ENCODE assay signal across 10 cellular contexts in the genomic region with DNA sequence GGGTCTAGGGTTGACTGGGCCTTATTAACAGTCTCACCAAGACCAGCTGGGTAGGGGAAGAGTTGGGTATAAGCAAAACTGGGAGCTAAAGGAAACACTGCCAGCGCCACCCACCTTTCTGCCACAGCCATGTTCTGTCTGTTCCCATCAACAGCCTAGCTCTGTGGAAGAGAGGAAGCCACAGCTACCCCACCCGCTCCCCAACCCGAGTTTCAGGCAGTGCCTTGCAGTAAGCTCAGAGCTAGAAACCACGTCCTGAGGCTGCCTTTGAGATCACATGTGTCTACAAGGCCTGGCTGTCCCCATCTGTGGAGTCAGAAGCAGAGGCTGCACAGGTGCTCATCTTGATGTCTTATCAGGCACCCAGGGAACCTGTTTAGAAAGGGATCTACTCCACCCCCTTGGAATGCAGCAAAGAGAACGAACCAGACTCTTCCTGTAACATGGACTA. TPM values are rescaled to one million over a fixed set of nuclear protein-coding genes. Genes with fewer than 3 reads are reported as not detected.
DNase-seq lines count a peak whose midpoint lies in the region; ATAC-seq, FAIRE-seq and TF ChIP-seq lines count a peak whose summit lies in the region.
"Had no signal": no experiment of that assay in that cellular context is flagged by ENCODE, and none has a peak within 500 bp of the region (broad histone marks: within the 10 kb centered on the region; RNA-seq: fewer than 3 reads in every experiment).

No MANE protein-coding gene starts in this region.

- H3K4me1 Mint-ChIP-seq in Caco-2 (ENCODE audit: low read depth, unreplicated experiment) (peaks cover 31% of the 10 kb centered on the region), nephron progenitor cell (peaks cover 46% of the 10 kb centered on the region)

- H3K9me3 ChIP-seq in Caco-2 (no peaks in the 10 kb centered on the region), GM12878 (replicated peaks; ENCODE audit: control insufficient read depth, insufficient read depth, low read length) (no peaks in the 10 kb centered on the region)

- DNase-seq in Caco-2, result peak; percentile 66 to 77
- peak; percentile 50 for DNase-seq in NCI-H69 (lab: John Stamatoyannopoulos, UW)
- no peak for DNase-seq in GM12878 (ENCODE audit: low read depth, low spot score)
- no peak for DNase-seq in nephron progenitor cell
- no peak for DNase-seq in hepatic stellate cell (ENCODE audit: low spot score)
- DNase-seq in lower leg skin (ENCODE audit: low spot score in 2 of 2), result no peak
- DNase-seq: brain microvascular endothelial cell, NCI-H1105 treated with DMSO at 0.1 percent for 48 hours had no signal

- SMC1A ChIA-PET in GM12878 (lab: Charles Lee; ENCODE audit: uncharacterized antibody, unreplicated experiment), result interaction anchor here (0.6 kb wide), 1 partner anchor 14 kb away, joined by 3 read pairs; no protein-coding TSS in a partner anchor

- H3K4me2 ChIP-seq in GM12878 (ENCODE audit: control insufficient read depth, insufficient read depth), result no peak overlapping the region

- H3K4me3 Mint-ChIP-seq in Caco-2 (ENCODE audit: unreplicated experiment), result no peak overlapping the region
- H3K4me3 Mint-ChIP-seq in nephron progenitor cell, result no peak overlapping the region

- H3K27me3 Mint-ChIP-seq in Caco-2 (ENCODE audit: insufficient read depth, unreplicated experiment), result no peaks in the 10 kb centered on the region
- H3K27me3 Mint-ChIP-seq in nephron progenitor cell (ENCODE audit: low read depth, poor library complexity), result peaks cover 5% of the 10 kb centered on the region

- no peaks in the 10 kb centered on the region for H3K79me2 ChIP-seq in GM12878 (ENCODE audit: control insufficient read depth, insufficient read depth, low read length)

- intact Hi-C loops in Caco-2 (cut with micrococcal nuclease; ENCODE audit: unreplicated experiment), result no loop called here
- intact Hi-C loops in GM12878 (cut with micrococcal nuclease; ENCODE audit: unreplicated experiment), result no loop called here
- intact Hi-C loops in lower leg skin (cut with DNase I; ENCODE audit: low total_unique reads), result no loop called here

- no peak overlapping the region for H3K9ac ChIP-seq in GM12878 (ENCODE audit: control insufficient read depth, insufficient read depth, low read length)

- ATAC-seq in GM12878, result peak; percentile 18
- no peak for ATAC-seq in GM21619 (IDR thresholded peaks at IDR 0.05; ENCODE audit: unreplicated experiment)
- no peak for ATAC-seq in HG03159 (IDR thresholded peaks at IDR 0.05; ENCODE audit: unreplicated experiment)

- POLR2A ChIA-PET in Caco-2 (lab: Charles Lee), result interaction anchor here (1.3 to 2.2 kb wide), 2 partner anchors 16 to 49 kb away, joined by 6 to 20 read pairs; a partner anchor contains a TSS
- POLR2A ChIA-PET in GM12878 (lab: Charles Lee), result interaction anchor here (0.6 to 1.2 kb wide), 3 partner anchors 11 to 66 kb away, joined by 3 to 5 read pairs (median 3); no protein-coding TSS in a partner anchor

- peaks cover 100% of the 10 kb centered on the region for H3K36me3 Mint-ChIP-seq in Caco-2 (ENCODE audit: insufficient read depth, unreplicated experiment)
- H3K36me3 Mint-ChIP-seq in nephron progenitor cell (ENCODE audit: low read depth), result peaks cover 58% of the 10 kb centered on the region

- H3K36me3 ChIP-seq in Caco-2 (ENCODE audit: control insufficient read depth, insufficient read depth, low read length) (peaks cover 6% of the 10 kb centered on the region), GM12878 (ENCODE audit: control insufficient read depth in 2 of 2, insufficient read depth in 2 of 2, low read length in 1 of 2) (peaks cover 18 to 22% of the 10 kb centered on the region in 2 experiments)

- H2AFZ ChIP-seq in GM12878 (ENCODE audit: control insufficient read depth, low read depth, low read length), result no peak overlapping the region

- H3K9me3 Mint-ChIP-seq in Caco-2 (ENCODE audit: unreplicated experiment), result no peaks in the 10 kb centered on the region
- H3K9me3 Mint-ChIP-seq in nephron progenitor cell, result no peaks in the 10 kb centered on the region

- TF ChIP-seq EP300 in GM12878 (IDR thresholded peaks at IDR 0.05; ENCODE audit: borderline replicate concordance in 1 of 2, control insufficient read depth in 1 of 2, low read depth in 2 of 2, low read length in 2 of 2), result no peak

- RAD21 ChIA-PET in GM12878 (lab: Charles Lee; ENCODE audit: unreplicated experiment), result no interaction called here

- no peak for FAIRE-seq in GM12878 (lab: Jason Lieb, UNC)

- TF ChIP-seq CTCF in Caco-2 (IDR thresholded peaks at IDR 0.05; ENCODE audit: insufficient read depth in 1 of 2, low read depth in 1 of 2, low read length in 1 of 2, severe bottlenecking in 1 of 2, unreplicated experiment in 1 of 2), result no peak
- no peak for TF ChIP-seq CTCF in GM12878 (IDR thresholded peaks at IDR 0.05 in 2 of 3, conservative IDR thresholded peaks at IDR 0.05 in 1 of 3; ENCODE audit: control insufficient read depth in 2 of 3, extremely low read depth in 1 of 3, insufficient read depth in 1 of 3, low read depth in 3 of 3, low read length in 3 of 3)
- no peak for TF ChIP-seq CTCF in nephron progenitor cell (IDR thresholded peaks at IDR 0.05)
- TF ChIP-seq CTCF in lower leg skin (IDR thresholded peaks at IDR 0.05), result no peak

- no peak overlapping the region for H3K27ac ChIP-seq in GM12878 (ENCODE audit: control insufficient read depth, insufficient read depth)
- H3K27ac ChIP-seq: brain microvascular endothelial cell had no signal

- H3K27ac Mint-ChIP-seq in Caco-2 (ENCODE audit: unreplicated experiment) (peak overlapping the region; percentile 66), nephron progenitor cell (peak overlapping the region; percentile 97)

- H3K4me1 ChIP-seq in Caco-2 (peaks cover 10% of the 10 kb centered on the region), GM12878 (ENCODE audit: control insufficient read depth, insufficient read depth, low read length) (no peaks in the 10 kb centered on the region)

- TF ChIP-seq RAD21 in GM12878 (IDR thresholded peaks at IDR 0.05; ENCODE audit: insufficient read depth, low read depth, low read length), result no peak

- H3K27me3 ChIP-seq in Caco-2 (replicated peaks; ENCODE audit: control insufficient read depth, insufficient read depth, low read length) (no peaks in the 10 kb centered on the region), GM12878 (replicated peaks in 1 of 2; ENCODE audit: control insufficient read depth in 2 of 2, insufficient read depth in 2 of 2, low read length in 1 of 2) (no peaks in the 10 kb centered on the region)
- H3K27me3 ChIP-seq: brain microvascular endothelial cell had no signal

- 0 out of 2 replicates have a peak, but pooled peaks cover 2% of the 10 kb centered on the region for H4K20me1 ChIP-seq in GM12878 (ENCODE audit: control insufficient read depth, insufficient read depth)

- 31% methylated on average over 5 of the region's 5 CpGs for WGBS in GM12878 (ENCODE audit: insufficient coverage, insufficient replicate concordance, low lambda C conversion rate, missing lambda C conversion rate)
- WGBS in lower leg skin, 2 donors, result 43 to 50% methylated on average over 2 to 5 of the region's 5 CpGs

- H3K4me3 ChIP-seq in Caco-2 (ENCODE audit: low read depth, low read length) (no peak overlapping the region), GM12878 (no peak overlapping the region), lower leg skin (ENCODE audit: low read depth, poor library complexity, severe bottlenecking) (no peak overlapping the region)

- CTCF ChIA-PET in Caco-2 (lab: Charles Lee) (interaction anchor here (0.6 to 0.8 kb wide), 3 partner anchors 15 to 720 kb away, joined by 3 to 4 read pairs (median 3); a partner anchor contains a TSS), GM12878 (lab: Yijun Ruan, JAX) (interaction anchor here (1.1 kb wide), 1 partner anchor 15 kb away, joined by 4 read pairs; a partner anchor contains a TSS)

- peak; percentile 58 for TF ChIP-seq POLR2A in GM12878 (IDR thresholded peaks at IDR 0.05; ENCODE audit: low read depth, low read length)
- TF ChIP-seq POLR2A in lower leg skin (IDR thresholded peaks at IDR 0.05), result no peak

- BruUV-seq in Caco-2 (replicated peaks; lab: Mats Ljungman, UMichigan), result no TSS peak
- no TSS peak for BruUV-seq in GM12878 (replicated peaks; lab: Mats Ljungman, UMichigan)

- in situ Hi-C loops in GM12878 (cut with MboI), result no loop called here

RNA-seq across cellular contexts. Expression of a gene that starts 15.3 kb away (rescaled TPM):
- total RNA-seq in Caco-2 (2022) (914 and 940 TPM in 2 replicates), GM12878 (2014; rRNA removed) (692 and 694 TPM in 2 replicates), GM12878 (2014; rRNA removed; fragmentation: Illumina TruSeq; extraction: Trizol) (683 and 716 TPM in 2 replicates), GM12878 (2021) (603 and 690 TPM in 2 replicates), lower leg skin (100 to 1,000 TPM; 182 to 474 (median 317) TPM)
- 1,885 and 1,957 TPM in 2 replicates for total RNA-seq in GM12878 (2013; cell fraction: nucleolus; rRNA removed)
- 400 TPM for polyA plus RNA-seq in GM12878 (2011; ENCODE audit: low read depth)
- polyA plus RNA-seq in GM12878 (2011; rRNA removed) (695 and 934 TPM in 2 replicates), GM12878 (2014; fragmentation: Illumina TruSeq; extraction: Trizol) (691 and 785 TPM in 2 replicates), GM12878 (2014; fragmentation: Nextera tagmentation; extraction: Ambion mirVana) (100 to 1,000 TPM; 184 to 189 TPM), GM12878 (2014; rRNA removed) (780 and 888 TPM in 2 replicates), GM12878 (2016; fragmentation: Nextera tagmentation; extraction: Ambion mirVana) (100 to 1,000 TPM; 542 to 567 TPM)
- 201 and 239 TPM in 2 replicates for polyA plus RNA-seq in GM12878 (2011; cell fraction: cytosol; rRNA removed)
- polyA plus RNA-seq in GM12878 (2011; cell fraction: nucleus; rRNA removed), result 1,317 and 2,141 TPM in 2 replicates
- 453 and 702 TPM in 2 replicates for polyA plus RNA-seq in GM12878 (2012)
- 330 and 478 TPM in 2 replicates for polyA minus RNA-seq in GM12878 (2011; rRNA and poly(A)+ RNA removed)
- 349 and 463 TPM in 2 replicates for polyA minus RNA-seq in GM12878 (2011; cell fraction: cytosol; rRNA and poly(A)+ RNA removed)
- 907 and 1,891 TPM in 2 replicates for polyA minus RNA-seq in GM12878 (2011; cell fraction: nucleus; rRNA and poly(A)+ RNA removed)

RNA-seq across cellular contexts. Expression of a gene that starts 57.8 kb away (rescaled TPM):
- total RNA-seq in Caco-2 (2022) (33.4 and 36.3 TPM in 2 replicates), GM12878 (2014; rRNA removed) (27.0 and 28.4 TPM in 2 replicates), GM12878 (2014; rRNA removed; fragmentation: Illumina TruSeq; extraction: Trizol) (22.7 and 26.3 TPM in 2 replicates), GM12878 (2021) (28.8 and 36.3 TPM in 2 replicates), lower leg skin (10 to 100 TPM; 36.4 to 76.1 (median 54.9) TPM)
- 65.2 and 75.0 TPM in 2 replicates for total RNA-seq in GM12878 (2013; cell fraction: nucleolus; rRNA removed)
- 17.9 TPM for polyA plus RNA-seq in GM12878 (2011; ENCODE audit: low read depth)
- polyA plus RNA-seq in GM12878 (2011; rRNA removed) (18.4 and 19.2 TPM in 2 replicates), GM12878 (2014; fragmentation: Illumina TruSeq; extraction: Trizol) (22.8 and 26.2 TPM in 2 replicates), GM12878 (2014; fragmentation: Nextera tagmentation; extraction: Ambion mirVana) (1 to 10 TPM; 5.7 to 8.1 TPM), GM12878 (2014; rRNA removed) (26.7 and 27.2 TPM in 2 replicates), GM12878 (2016; fragmentation: Nextera tagmentation; extraction: Ambion mirVana) (10 to 100 TPM; 23.6 to 25.4 TPM)
- polyA plus RNA-seq in GM12878 (2011; cell fraction: cytosol; rRNA removed), result 10.3 and 13.1 TPM in 2 replicates
- 22.2 and 27.2 TPM in 2 replicates for polyA plus RNA-seq in GM12878 (2011; cell fraction: nucleus; rRNA removed)
- 22.2 and 23.8 TPM in 2 replicates for polyA plus RNA-seq in GM12878 (2012)
- polyA minus RNA-seq in GM12878 (2011; rRNA and poly(A)+ RNA removed), result 12.7 and 17.7 TPM in 2 replicates
- polyA minus RNA-seq in GM12878 (2011; cell fraction: cytosol; rRNA and poly(A)+ RNA removed), result 5.6 and 7.7 TPM in 2 replicates
- polyA minus RNA-seq in GM12878 (2011; cell fraction: nucleus; rRNA and poly(A)+ RNA removed), result 18.5 and 25.8 TPM in 2 replicates

Comparison
In these comparisons a context has a peak if more than half of its experiments do, and no peak if none do; other contexts are left out.
1. DNase-seq: peak in Caco-2 (2 of 2) and NCI-H69 (single experiment); none in GM12878 (single experiment), nephron progenitor cell (single experiment), hepatic stellate cell (single experiment) and lower leg skin (0 of 2).